ENCODE assay signal across 8 cellular contexts in genomic region chr22:40525250-40525884, GRCh38.
DNase-seq lines count a peak whose midpoint lies in the region; ATAC-seq and TF ChIP-seq lines count a peak whose summit lies in the region.

No MANE protein-coding gene starts in this region.

- peak; percentile 63 for TF ChIP-seq CTCF in GM12875 (IDR thresholded peaks at IDR 0.05; ENCODE audit: borderline replicate concordance, insufficient read depth, low read depth, low read length)

- DNase-seq in RPMI7951 (ENCODE audit: low read depth) (peak; percentile 34), head of caudate nucleus (peak; percentile 14 to 83 (median 53)), NCI-H510A (lab: John Stamatoyannopoulos, UW) (no peak)
- peak; percentile 54 for DNase-seq in activated effector memory CD4-positive, alpha-beta T cell treated with Interleukin-2 at 50 U/mL for 16 hours
- peak; percentile 47 to 64 for DNase-seq in stimulated activated CD4-positive, alpha-beta T cell treated with anti-CD3 and anti-CD28 coated beads, Interleukin-15, amount 100 ng/mL, for 1 hour (ENCODE audit: low read depth in 1 of 2, low spot score in 1 of 2)

- ATAC-seq in GM21515 (IDR thresholded peaks at IDR 0.05; ENCODE audit: unreplicated experiment) (no peak), HG02588 (IDR thresholded peaks at IDR 0.05; ENCODE audit: unreplicated experiment) (no peak)

- intact Hi-C loops in head of caudate nucleus (cut with DNase I) = no loop called here

- no peak overlapping the region for H3K4me3 ChIP-seq in GM12875 (ENCODE audit: low read depth, low read length)
